ENCODE assay signal across 12 cellular contexts in the genomic region with DNA sequence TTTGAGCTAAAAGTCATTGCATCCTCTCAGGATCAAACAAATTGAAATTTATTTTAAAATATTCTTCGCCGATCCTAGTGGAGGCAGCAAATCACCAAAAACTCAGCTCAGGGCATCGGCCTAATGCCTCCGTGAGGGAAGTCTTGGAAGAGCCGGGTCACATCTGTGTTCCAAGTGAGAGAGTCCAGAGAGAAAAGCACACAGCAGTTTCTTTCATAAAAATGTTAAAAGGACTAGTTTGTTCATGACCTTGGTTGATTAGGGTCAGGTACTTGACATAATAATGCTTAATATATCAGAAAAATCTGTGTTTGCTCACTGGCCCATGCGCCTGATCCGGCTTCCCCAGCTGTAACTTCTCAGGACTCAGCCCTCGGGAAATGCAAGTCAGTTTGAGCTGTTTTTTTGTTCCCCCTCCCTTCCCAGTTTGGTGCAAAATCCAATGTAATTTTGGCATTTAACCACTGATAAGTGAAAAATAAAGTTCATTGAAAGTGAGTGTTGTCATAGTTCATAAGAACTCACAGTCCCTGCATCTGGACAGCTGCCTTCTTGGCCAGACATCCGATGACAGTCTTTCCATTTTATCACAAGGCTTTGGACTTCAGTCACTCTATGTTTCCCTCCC.
A peak's percentile ranks its signal among the peaks of the same experiment; 100 is the strongest.
DNase-seq lines count a peak whose midpoint lies in the region; ATAC-seq, FAIRE-seq and TF ChIP-seq lines count a peak whose summit lies in the region.
"Had no signal": no experiment of that assay in that cellular context is flagged by ENCODE, and none has a peak within 500 bp of the region (broad histone marks: within the 10 kb centered on the region; RNA-seq: fewer than 3 reads in every experiment).

No MANE protein-coding gene starts in this region.

- H3K4me1 ChIP-seq in cardiac muscle cell (ENCODE audit: low read depth) = peaks cover 7% of the 10 kb centered on the region
- H3K4me1 ChIP-seq in pancreas = peaks cover 4 to 26% (median 20%) of the 10 kb centered on the region in 3 donors

- H3K27ac ChIP-seq in C4-2B = no peak overlapping the region
- H3K27ac ChIP-seq in cardiac muscle cell = no peak overlapping the region
- peak overlapping the region in 2 of 4 donors; percentile 13 to 24 for H3K27ac ChIP-seq in pancreas
- H3K27ac ChIP-seq: PC-9 had no signal

- 25 to 30% methylated on average over 9 of the region's 9 CpGs for WGBS in pancreas, 2 donors

- no peaks in the 10 kb centered on the region for H3K27me3 ChIP-seq in cardiac muscle cell
- no peaks in the 10 kb centered on the region for H3K27me3 ChIP-seq in pancreas

- H3K4me3 ChIP-seq in cardiac muscle cell (no peak overlapping the region), pancreas (no peak overlapping the region)
- H3K4me3 ChIP-seq: PC-9 had no signal

- no peaks in the 10 kb centered on the region for H3K36me3 ChIP-seq in cardiac muscle cell
- H3K36me3 ChIP-seq in pancreas = no peaks in the 10 kb centered on the region

- H3K9me3 Mint-ChIP-seq in activated naive CD4-positive, alpha-beta T cell treated with anti-CD3 and anti-CD28 coated beads, Interleukin-2, amount 50 U/mL, for 72 hours = peaks cover 0 to 5% of the 10 kb centered on the region in 2 donors

- no peaks in the 10 kb centered on the region for H3K9me3 ChIP-seq in cardiac muscle cell (ENCODE audit: low read depth)
- H3K9me3 ChIP-seq in pancreas = no peaks in the 10 kb centered on the region

- peak; percentile 39 for FAIRE-seq in pancreas (lab: Jason Lieb, UNC)

- peak; percentile 56 for DNase-seq in RPMI7951 (ENCODE audit: low read depth)
- peak; percentile 28 to 77 for DNase-seq in cardiac muscle cell (ENCODE audit: low read depth in 1 of 2, low spot score in 1 of 2)
- peak in 4 of 6 donors; percentile 29 to 45 (median 40) for DNase-seq in pancreas
- DNase-seq in T1000 (lab: John Stamatoyannopoulos, UW) = no peak
- no peak for DNase-seq in activated naive CD4-positive, alpha-beta T cell treated with anti-CD3 and anti-CD28 coated beads, Interleukin-2, amount 50 U/mL, for 72 hours (ENCODE audit: low spot score in 2 of 2)
- DNase-seq in HUDEP-2 (lab: John Stamatoyannopoulos, UW; ENCODE audit: unreplicated experiment in 76 of 76) = no peak
- DNase-seq in hepatic stellate cell (ENCODE audit: low spot score) = no peak
- DNase-seq: activated CD4-positive, alpha-beta T cell treated with anti-CD3 and anti-CD28 coated beads for 1 hour; PC-9 had no signal

- ATAC-seq in pancreas = peak; percentile 39 to 49 (median 42)
- ATAC-seq in activated naive CD4-positive, alpha-beta T cell treated with anti-CD3 and anti-CD28 coated beads, Interleukin-2, amount 50 U/mL, for 72 hours = no peak
- ATAC-seq: esophagus mucosa had no signal

- peaks cover 0 to 8% of the 10 kb centered on the region in 2 donors for H3K36me3 Mint-ChIP-seq in activated naive CD4-positive, alpha-beta T cell treated with anti-CD3 and anti-CD28 coated beads, Interleukin-2, amount 50 U/mL, for 72 hours

- intact Hi-C loops in pancreas (cut with DNase I) = no loop called here

- no peak overlapping the region for H3K27ac Mint-ChIP-seq in activated naive CD4-positive, alpha-beta T cell treated with anti-CD3 and anti-CD28 coated beads, Interleukin-2, amount 50 U/mL, for 72 hours
- H3K27ac Mint-ChIP-seq: activated naive CD8-positive, alpha-beta T cell had no signal

- TF ChIP-seq CTCF in C4-2B (conservative IDR thresholded peaks at IDR 0.05) (peak; percentile 23), cardiac muscle cell (IDR thresholded peaks at IDR 0.05; ENCODE audit: low read depth, low read length) (peak; percentile 31), pancreas (IDR thresholded peaks at IDR 0.05) (no peak)

Comparison
In these comparisons a context has a peak if more than half of its experiments do, and no peak if none do; other contexts are left out.
1. CTCF ChIP-seq: peak in C4-2B (single experiment) and cardiac muscle cell (single experiment); none in pancreas (0 of 4).
2. DNase-seq: peak in RPMI7951 (single experiment), cardiac muscle cell (2 of 2) and pancreas (4 of 6); none in T1000 (single experiment), activated naive CD4-positive, alpha-beta T cell treated with anti-CD3 and anti-CD28 coated beads, Interleukin-2, amount 50 U/mL, for 72 hours (0 of 2), HUDEP-2 (0 of 76) and hepatic stellate cell (single experiment).
3. ATAC-seq: peak in pancreas (4 of 4); none in activated naive CD4-positive, alpha-beta T cell treated with anti-CD3 and anti-CD28 coated beads, Interleukin-2, amount 50 U/mL, for 72 hours (0 of 2).